ENCODE assay signal across 7 cellular contexts in genomic region chr12:106986625-106987389, GRCh38. TPM values are rescaled to one million over a fixed set of nuclear protein-coding genes. Genes with fewer than 3 reads are reported as not detected.
DNase-seq lines count a peak whose midpoint lies in the region; ATAC-seq and TF ChIP-seq lines count a peak whose summit lies in the region.

Gene MTERF2, minus strand, starts transcription at chr12:106987146. Its CDS starts 8,432 bp downstream, at chr12:106978714.

- no peaks in the 10 kb centered on the region for H3K36me3 ChIP-seq in brain microvascular endothelial cell (replicated peaks)
- H3K36me3 ChIP-seq in iPS DF 6.9 (ENCODE audit: control insufficient read depth, insufficient read depth, low read length) = no peaks in the 10 kb centered on the region
- peaks cover 0 to 19% of the 10 kb centered on the region in 2 donors for H3K36me3 ChIP-seq in gastrocnemius medialis

- H3K9me3 ChIP-seq in iPS DF 6.9 (ENCODE audit: control insufficient read depth, insufficient read depth, low read length) (no peaks in the 10 kb centered on the region), gastrocnemius medialis (no peaks in the 10 kb centered on the region)

- TF ChIP-seq CTCF in brain microvascular endothelial cell (IDR thresholded peaks at IDR 0.05; ENCODE audit: low read depth, low read length, missing control alignments) = no peak
- TF ChIP-seq CTCF in gastrocnemius medialis (IDR thresholded peaks at IDR 0.05 in 4 of 5, conservative IDR thresholded peaks at IDR 0.05 in 1 of 5) = no peak

- TF ChIP-seq POLR2A in gastrocnemius medialis (IDR thresholded peaks at IDR 0.05) = peak; percentile 77 to 86

- H3K27ac ChIP-seq in brain microvascular endothelial cell = peak within 1 kb of the TSS; percentile 83
- no peak within 1 kb of the TSS for H3K27ac ChIP-seq in iPS DF 6.9 (ENCODE audit: low read length)
- H3K27ac ChIP-seq in gastrocnemius medialis = peak within 1 kb of the TSS; percentile 87 to 98 (median 93)

- intact Hi-C loops in gastrocnemius medialis (cut with DNase I; ENCODE audit: low total_unique reads) = loop anchor here (1.0 kb wide), 3 partner anchors 32 to 105 kb away; partner anchors contain the start of gene TMEM263

- DNase-seq in NCI-H2081 (lab: John Stamatoyannopoulos, UW) = peak; percentile 92 to 95
- DNase-seq in UCSD-AML1 (lab: John Stamatoyannopoulos, UW; ENCODE audit: unreplicated experiment) = peak; percentile 91
- DNase-seq in brain microvascular endothelial cell = peak; percentile 90
- peak; percentile 72 for DNase-seq in iPS DF 6.9 (ENCODE audit: low read depth, low spot score)
- DNase-seq in gastrocnemius medialis = peak; percentile 95

- no CpG with 5 or more reads among the region's 50 CpGs for WGBS in iPS DF 6.9 (ENCODE audit: insufficient coverage, insufficient read length)

- H3K4me3 ChIP-seq in brain microvascular endothelial cell (ENCODE audit: low read depth, low read length) = peak within 1 kb of the TSS; percentile 77
- H3K4me3 ChIP-seq in iPS DF 6.9 (ENCODE audit: low read length) = peak within 1 kb of the TSS; percentile 75
- peak within 1 kb of the TSS; percentile 69 to 90 (median 74) for H3K4me3 ChIP-seq in gastrocnemius medialis

- H3K27me3 ChIP-seq in brain microvascular endothelial cell (replicated peaks) (no peaks in the 10 kb centered on the region), iPS DF 6.9 (ENCODE audit: control insufficient read depth, insufficient read depth, low read length) (no peaks in the 10 kb centered on the region), gastrocnemius medialis (no peaks in the 10 kb centered on the region)

- ATAC-seq in GM18508 (IDR thresholded peaks at IDR 0.05; ENCODE audit: insufficient read depth, unreplicated experiment) = peak; percentile 61
- peak; percentile 94 for ATAC-seq in HG02981 (IDR thresholded peaks at IDR 0.05; ENCODE audit: unreplicated experiment)
- peak; percentile 96 to 97 for ATAC-seq in gastrocnemius medialis

- in situ Hi-C loops in brain microvascular endothelial cell (cut with HindIII; ENCODE audit: low pct_ligation_motif_present, low sequenced_read_pairs) (no loop called here), gastrocnemius medialis (cut with MboI; ENCODE audit: low sequenced_read_pairs in 4 of 4) (loop anchor here in 1 of 4 donors (25.0 kb wide), 1 partner anchor 100 kb away; the partner anchor contains the start of gene CRY1)

- H3K4me1 ChIP-seq in iPS DF 6.9 (ENCODE audit: control insufficient read depth, insufficient read depth, low read length) = peaks cover 3% of the 10 kb centered on the region; the same call in 1 of the 2 replicates
- peaks cover 17 to 18% of the 10 kb centered on the region in 2 donors for H3K4me1 ChIP-seq in gastrocnemius medialis

RNA-seq across cellular contexts. Expression of gene MTERF2, which starts in this region (rescaled TPM):
- total RNA-seq in gastrocnemius medialis = 10 to 100 TPM in 3 of 4 donors, 1 to 10 TPM in 1; 5.0 to 24.6 (median 13.7) TPM
